In genomic region chr1:151418048-151418447, GRCh38 we compare ENCODE assay signal across 19 cellular contexts. TPM values are rescaled to one million over a fixed set of nuclear protein-coding genes. Genes with fewer than 3 reads are reported as not detected.
"Had no signal": no experiment of that assay in that cellular context is flagged by ENCODE, and none has a peak within 500 bp of the region (broad histone marks: within the 10 kb centered on the region; RNA-seq: fewer than 3 reads in every experiment).

No MANE protein-coding gene starts in this region.

- H3K27me3 Mint-ChIP-seq: dendritic cell treated with granulocyte-macrophage colony-stimulating factor and Interleukin-4, amounts not matched to agents 40 ng/mL and 50 ng/mL, for 4 days; effector memory CD8-positive, alpha-beta T cell; naive thymus-derived CD4-positive, alpha-beta T cell; stimulated activated naive CD8-positive, alpha-beta T cell treated with anti-CD3 and anti-CD28 coated beads, Interleukin-15, Interleukin-2, amounts not matched to agents 100 ng/mL and 50 ng/mL, for 24 hours had no signal

- H3K4me3 Mint-ChIP-seq: dendritic cell treated with granulocyte-macrophage colony-stimulating factor and Interleukin-4, amounts not matched to agents 40 ng/mL and 50 ng/mL, for 4 days; effector memory CD8-positive, alpha-beta T cell; naive thymus-derived CD4-positive, alpha-beta T cell; nephron progenitor cell; stimulated activated effector memory CD8-positive, alpha-beta T cell treated with anti-CD3 and anti-CD28 coated beads, Interleukin-12 subunit alpha, Interleukin-12 subunit beta, amount 100 ng/mL, for 72 hours; stimulated activated naive CD8-positive, alpha-beta T cell treated with anti-CD3 and anti-CD28 coated beads, Interleukin-15, Interleukin-2, amounts not matched to agents 100 ng/mL and 50 ng/mL, for 24 hours had no signal

- DNase-seq: effector memory CD8-positive, alpha-beta T cell; gastrocnemius medialis; heart right ventricle; hypothalamus; islet precursor cell; mammary epithelial cell; naive thymus-derived CD4-positive, alpha-beta T cell; nephron progenitor cell; psoas muscle; retina; right lobe of liver; stimulated activated CD4-positive, alpha-beta T cell treated with anti-CD3 and anti-CD28 coated beads, Interleukin-4, amount 100 ng/mL, for 1 hour; stimulated activated CD8-positive, alpha-beta memory T cell treated with anti-CD3 and anti-CD28 coated beads, Interleukin-4, amount 100 ng/mL, for 48 hours; testis had no signal

- ATAC-seq: effector memory CD8-positive, alpha-beta T cell; gastrocnemius medialis; heart right ventricle; left lobe of liver; naive thymus-derived CD4-positive, alpha-beta T cell; psoas muscle; right lobe of liver; stimulated activated effector memory CD8-positive, alpha-beta T cell treated with anti-CD3 and anti-CD28 coated beads, Interleukin-12 subunit alpha, Interleukin-12 subunit beta, amount 100 ng/mL, for 72 hours had no signal

- H3K27ac Mint-ChIP-seq: dendritic cell treated with granulocyte-macrophage colony-stimulating factor and Interleukin-4, amounts not matched to agents 40 ng/mL and 50 ng/mL, for 4 days; nephron progenitor cell; stimulated activated effector memory CD8-positive, alpha-beta T cell treated with anti-CD3 and anti-CD28 coated beads, Interleukin-12 subunit alpha, Interleukin-12 subunit beta, amount 100 ng/mL, for 72 hours; stimulated activated naive CD8-positive, alpha-beta T cell treated with anti-CD3 and anti-CD28 coated beads, Interleukin-15, Interleukin-2, amounts not matched to agents 100 ng/mL and 50 ng/mL, for 24 hours had no signal

- H3K4me1 Mint-ChIP-seq: nephron progenitor cell; stimulated activated effector memory CD8-positive, alpha-beta T cell treated with anti-CD3 and anti-CD28 coated beads, Interleukin-12 subunit alpha, Interleukin-12 subunit beta, amount 100 ng/mL, for 72 hours had no signal

- H3K9me3 Mint-ChIP-seq: dendritic cell treated with granulocyte-macrophage colony-stimulating factor and Interleukin-4, amounts not matched to agents 40 ng/mL and 50 ng/mL, for 4 days; effector memory CD8-positive, alpha-beta T cell; nephron progenitor cell; stimulated activated effector memory CD8-positive, alpha-beta T cell treated with anti-CD3 and anti-CD28 coated beads, Interleukin-12 subunit alpha, Interleukin-12 subunit beta, amount 100 ng/mL, for 72 hours; stimulated activated naive CD8-positive, alpha-beta T cell treated with anti-CD3 and anti-CD28 coated beads, Interleukin-15, Interleukin-2, amounts not matched to agents 100 ng/mL and 50 ng/mL, for 24 hours had no signal

RNA-seq across cellular contexts. Expression of gene SELENBP1, which starts 45.5 kb away (rescaled TPM):
- total RNA-seq: mononuclear cell; naive thymus-derived CD4-positive, alpha-beta T cell had no signal
